28 cellular contexts compared by ENCODE assay signal in genomic region chr21:18772876-18773275, GRCh38.
"Had no signal": no experiment of that assay in that cellular context is flagged by ENCODE, and none has a peak within 500 bp of the region (broad histone marks: within the 10 kb centered on the region; RNA-seq: fewer than 3 reads in every experiment).

No MANE protein-coding gene starts in this region.

- H3K27ac ChIP-seq: body of pancreas, breast epithelium, KMS-11, PC-9, RWPE1 had no signal

- H3K27me3 ChIP-seq: body of pancreas, breast epithelium had no signal

- H3K9me3 ChIP-seq: body of pancreas, breast epithelium had no signal

- ATAC-seq: activated CD8-positive, alpha-beta T cell treated with anti-CD3 and anti-CD28 coated beads for 36 hours; activated T-cell treated with anti-CD3 and anti-CD28 coated beads, Interleukin-2, amount 50 U/mL, for 72 hours; activated T-helper 17 cell treated with anti-CD3 and anti-CD28 coated beads, Interleukin-2, amount 50 U/mL, for 72 hours; body of pancreas had no signal

- H3K36me3 ChIP-seq: breast epithelium had no signal

- DNase-seq: activated CD4-positive, alpha-beta T cell treated with anti-CD3 and anti-CD28 coated beads, Interleukin-2, amount 10 ng/mL, durations not matched to agents 24 days and 14 days; activated CD4-positive, alpha-beta T cell treated with anti-CD3 and anti-CD28 coated beads, Interleukin-2, amount 50 U/mL, for 4 hours; activated CD8-positive, alpha-beta T cell treated with anti-CD3 and anti-CD28 coated beads for 36 hours; activated effector memory CD4-positive, alpha-beta T cell treated with anti-CD3 and anti-CD28 coated beads, Interleukin-2, amount 50 U/mL, for 16 hours; activated naive CD4-positive, alpha-beta T cell treated with Interleukin-2 at 50 U/mL for 16 hours; activated naive CD8-positive, alpha-beta T cell treated with anti-CD3 and anti-CD28 coated beads, Interleukin-2, amount 10 ng/mL, durations not matched to agents 7 days and 5 days; activated T-cell treated with anti-CD3 and anti-CD28 coated beads, Interleukin-2, amount 50 U/mL, for 1 hour; activated T-cell treated with anti-CD3 and anti-CD28 coated beads, Interleukin-2, amount 50 U/mL, for 72 hours; body of pancreas; caudate nucleus; NCI-H1092; NCI-H1417; NCI-H146; NCI-H187; NCI-H2029 treated with DMSO at 0.1 percent for 48 hours; NCI-H2107; NCI-H2171 treated with DMSO at 0.1 percent for 48 hours; NCI-H2227 treated with DMSO at 0.1 percent for 48 hours; NCI-H446; NCI-H510A treated with DMSO at 0.1 percent for 48 hours; NCI-H82; PC-9; Right ventricle myocardium superior; T1000 had no signal

- H3K9ac ChIP-seq: KMS-11 had no signal

- H3K4me2 ChIP-seq: KMS-11, PC-9 had no signal

- H2AFZ ChIP-seq: PC-9 had no signal

- H3K4me1 ChIP-seq: body of pancreas, breast epithelium had no signal

- H3K4me3 ChIP-seq: body of pancreas, breast epithelium, PC-9 had no signal
